ENCODE assay signal across 8 cellular contexts in the genomic region with DNA sequence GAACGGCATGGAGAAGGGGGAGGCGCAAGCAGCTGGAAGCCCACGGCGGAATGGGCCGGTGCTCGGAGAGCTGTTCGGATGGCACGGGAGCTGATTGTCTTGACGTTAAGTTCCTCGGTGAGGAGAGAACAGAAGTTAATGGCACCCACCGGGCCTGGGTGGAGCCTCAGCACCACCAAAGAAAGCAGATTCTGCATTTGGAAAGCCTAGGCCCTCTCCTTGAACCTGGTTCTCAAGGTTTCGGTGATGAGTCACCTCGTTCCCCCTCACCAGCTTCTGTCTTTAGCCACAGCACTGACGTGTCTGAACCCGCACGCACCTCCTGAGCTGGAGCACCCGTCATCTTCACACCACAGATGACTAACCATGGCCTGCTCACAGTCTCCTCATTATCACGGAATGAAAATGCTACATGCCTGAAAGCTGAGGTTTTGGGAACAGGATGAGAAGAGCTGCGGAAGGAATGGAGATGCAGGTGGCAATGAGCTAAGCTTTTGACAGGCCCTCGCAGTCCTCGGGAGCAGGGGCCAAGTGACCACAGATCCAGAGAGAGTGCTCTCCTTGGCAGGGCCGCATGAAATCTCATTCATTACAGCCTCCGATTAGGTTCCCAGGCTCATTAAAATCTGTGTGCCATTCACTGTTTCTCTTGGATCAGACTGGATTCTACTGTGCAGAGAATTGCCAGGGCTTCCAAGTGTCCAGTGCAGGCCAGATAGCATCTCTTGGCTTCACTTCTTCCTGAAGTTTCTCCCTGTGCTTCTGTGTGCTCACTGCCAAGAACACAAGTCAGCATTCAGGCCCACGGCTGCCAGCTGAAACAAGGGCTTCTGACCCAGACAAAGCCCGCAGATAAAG.
A peak's percentile ranks its signal among the peaks of the same experiment; 100 is the strongest.
DNase-seq lines count a peak whose midpoint lies in the region; ATAC-seq and TF ChIP-seq lines count a peak whose summit lies in the region.

No MANE protein-coding gene starts in this region.

- DNase-seq in activated T-cell treated with anti-CD3 and anti-CD28 coated beads for 4 hours, result peak; percentile 3
- peak; percentile 75 for DNase-seq in Right ventricle myocardium superior
- DNase-seq in stimulated activated CD4-positive, alpha-beta T cell treated with anti-CD3 and anti-CD28 coated beads, Interleukin-2, amount 100 ng/mL, for 24 hours, result peak; percentile 48 to 62
- no peak for DNase-seq in glutamatergic neuron
- DNase-seq in putamen (ENCODE audit: low spot score), result no peak
- DNase-seq in NCI-H345 (lab: John Stamatoyannopoulos, UW), result no peak

- ATAC-seq in GM18499 (IDR thresholded peaks at IDR 0.05; ENCODE audit: insufficient read depth, unreplicated experiment) (peak; percentile 84), HG03066 (IDR thresholded peaks at IDR 0.05; ENCODE audit: low read depth, unreplicated experiment) (peak; percentile 94), Right ventricle myocardium superior (ENCODE audit: poor library complexity) (peak; percentile 94)

- peaks cover 2% of the 10 kb centered on the region for H3K9me3 Mint-ChIP-seq in glutamatergic neuron (ENCODE audit: unreplicated experiment)

- H3K36me3 Mint-ChIP-seq in glutamatergic neuron (ENCODE audit: unreplicated experiment), result no peaks in the 10 kb centered on the region

- H3K4me1 Mint-ChIP-seq in glutamatergic neuron (ENCODE audit: low read depth, unreplicated experiment), result no peaks in the 10 kb centered on the region

- no peak for TF ChIP-seq CTCF in glutamatergic neuron (IDR thresholded peaks at IDR 0.05; ENCODE audit: partially characterized antibody, unreplicated experiment)

- H3K4me3 Mint-ChIP-seq in glutamatergic neuron (ENCODE audit: unreplicated experiment), result no peak overlapping the region

- no peak overlapping the region for H3K27ac Mint-ChIP-seq in glutamatergic neuron (ENCODE audit: unreplicated experiment)

- intact Hi-C loops in Right ventricle myocardium superior (cut with DNase I), result no loop called here

- H3K27me3 Mint-ChIP-seq in glutamatergic neuron (ENCODE audit: unreplicated experiment), result no peaks in the 10 kb centered on the region

Comparison
In these comparisons a context has a peak if more than half of its experiments do, and no peak if none do; other contexts are left out.
1. DNase-seq: peak in activated T-cell treated with anti-CD3 and anti-CD28 coated beads for 4 hours (single experiment), Right ventricle myocardium superior (single experiment) and stimulated activated CD4-positive, alpha-beta T cell treated with anti-CD3 and anti-CD28 coated beads, Interleukin-2, amount 100 ng/mL, for 24 hours (2 of 2); none in glutamatergic neuron (single experiment), putamen (single experiment) and NCI-H345 (single experiment).
2. Peak in every context shown above with its lines, with median percentiles within 50 percentile points of each other: ATAC-seq.